Comparison of ENCODE assay signal across 8 cellular contexts in the genomic region with DNA sequence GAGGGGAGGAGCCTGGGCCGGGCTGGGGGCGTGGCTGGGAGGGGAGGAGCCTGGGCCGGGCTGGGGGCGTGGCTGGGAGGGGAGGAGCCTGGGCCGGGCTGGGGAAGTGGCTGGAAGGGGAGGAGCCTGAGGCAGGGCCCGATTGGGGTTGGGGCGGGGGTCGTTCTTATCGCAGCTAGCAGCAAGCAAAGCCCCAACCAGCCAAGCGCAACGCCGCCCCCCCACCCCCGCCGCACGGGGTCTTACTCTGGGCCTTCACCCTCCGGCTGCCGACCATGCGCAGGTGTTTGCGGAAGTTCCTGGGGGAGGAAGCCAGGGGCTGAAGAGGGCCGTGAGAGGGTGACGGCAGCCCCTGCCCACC. TPM values are rescaled to one million over a fixed set of nuclear protein-coding genes. Genes with fewer than 3 reads are reported as not detected.
DNase-seq lines count a peak whose midpoint lies in the region; ATAC-seq, FAIRE-seq and TF ChIP-seq lines count a peak whose summit lies in the region.

No MANE protein-coding gene starts in this region.

- H3K9me3 Mint-ChIP-seq in CD14-positive monocyte = peaks cover 0 to 6% (median 0%) of the 10 kb centered on the region in 7 donors
- H3K9me3 Mint-ChIP-seq in astrocyte (ENCODE audit: unreplicated experiment) = no peaks in the 10 kb centered on the region
- H3K9me3 Mint-ChIP-seq in stimulated activated memory B cell treated with anti-CD40 and anti-IgM and Interleukin-4, amounts not matched to agents 10 μg/mL and 1 μg/mL and 100 μg/mL, for 72 hours = peaks cover 5% of the 10 kb centered on the region

- peak overlapping the region; percentile 82 to 91 for H3K4me3 Mint-ChIP-seq in CD14-positive monocyte
- no peak overlapping the region for H3K4me3 Mint-ChIP-seq in astrocyte (ENCODE audit: unreplicated experiment)
- H3K4me3 Mint-ChIP-seq in stimulated activated memory B cell treated with anti-CD40 and anti-IgM and Interleukin-4, amounts not matched to agents 10 μg/mL and 1 μg/mL and 100 μg/mL, for 72 hours = peak overlapping the region; percentile 80

- H3K9ac ChIP-seq in astrocyte (ENCODE audit: low read length) (no peak overlapping the region), kidney (ENCODE audit: low read length in 2 of 2) (no peak overlapping the region)

- H3K27ac ChIP-seq in astrocyte (ENCODE audit: low read depth, low read length) = no peak overlapping the region
- H3K27ac ChIP-seq in kidney (ENCODE audit: low read depth in 2 of 2, low read length in 2 of 2) = peak overlapping the region in 1 of 2 donors; percentile 47
- no peak overlapping the region for H3K27ac ChIP-seq in A673 (ENCODE audit: low read depth, low read length, poor library complexity, severe bottlenecking)

- no peak for TF ChIP-seq CTCF in CD14-positive monocyte (IDR thresholded peaks at IDR 0.05)
- TF ChIP-seq CTCF in astrocyte (IDR thresholded peaks at IDR 0.05; ENCODE audit: insufficient read depth, low read depth, low read length) = no peak
- TF ChIP-seq CTCF in kidney (IDR thresholded peaks at IDR 0.05; ENCODE audit: borderline replicate concordance, extremely low read depth, insufficient read depth) = no peak
- TF ChIP-seq CTCF in A673 (conservative IDR thresholded peaks at IDR 0.05; ENCODE audit: low read depth, low read length) = no peak

- CTCF ChIA-PET in A673 (lab: Charles Lee) = no interaction called here

- peak overlapping the region; percentile 46 for H3K4me2 ChIP-seq in astrocyte (ENCODE audit: low read length)

- no peaks in the 10 kb centered on the region for H3K27me3 ChIP-seq in astrocyte (ENCODE audit: insufficient read depth, low read length)
- no peaks in the 10 kb centered on the region for H3K27me3 ChIP-seq in A673 (replicated peaks; ENCODE audit: insufficient read depth, low read depth, low read length, poor library complexity)

- FAIRE-seq in astrocyte (lab: Jason Lieb, UNC) = no peak
- no peak for FAIRE-seq in kidney (lab: Jason Lieb, UNC)

- H3K36me3 Mint-ChIP-seq in CD14-positive monocyte = peaks cover 15 to 23% of the 10 kb centered on the region in 2 donors
- peaks cover 3% of the 10 kb centered on the region for H3K36me3 Mint-ChIP-seq in astrocyte (ENCODE audit: low read depth, unreplicated experiment)
- peaks cover 36% of the 10 kb centered on the region for H3K36me3 Mint-ChIP-seq in stimulated activated memory B cell treated with anti-CD40 and anti-IgM and Interleukin-4, amounts not matched to agents 10 μg/mL and 1 μg/mL and 100 μg/mL, for 72 hours

- H3K4me1 ChIP-seq in astrocyte (ENCODE audit: insufficient read depth, low read length) (peaks cover 44% of the 10 kb centered on the region), kidney (ENCODE audit: control insufficient read depth in 1 of 2, insufficient read depth in 1 of 2, low read depth in 1 of 2, low read length in 2 of 2) (peaks cover 7 to 22% of the 10 kb centered on the region in 2 donors), A673 (ENCODE audit: insufficient read depth, low read length, poor library complexity, severe bottlenecking) (peaks cover 13% of the 10 kb centered on the region)

- DNase-seq in CD14-positive monocyte (ENCODE audit: low spot score) = peak; percentile 69
- DNase-seq in HuH-7 (ENCODE audit: low spot score) = peak; percentile 75
- DNase-seq in astrocyte (ENCODE audit: low read depth) = no peak
- DNase-seq in kidney = peak; percentile 92
- DNase-seq in A673 (ENCODE audit: low spot score) = no peak

- H3K36me3 ChIP-seq in astrocyte (ENCODE audit: insufficient read depth, low read length) (peaks cover 3% of the 10 kb centered on the region), kidney (ENCODE audit: control insufficient read depth in 1 of 2, insufficient read depth in 2 of 2, low read length in 2 of 2) (no peaks in the 10 kb centered on the region), A673 (ENCODE audit: insufficient read depth, low read length, poor library complexity, severe bottlenecking) (peaks cover 13% of the 10 kb centered on the region)

- H3K9me3 ChIP-seq in astrocyte (ENCODE audit: insufficient read depth, low read depth, low read length) (no peaks in the 10 kb centered on the region), kidney (ENCODE audit: control insufficient read depth in 1 of 2, low read length in 2 of 2) (no peaks in the 10 kb centered on the region), A673 (ENCODE audit: low read depth, low read length, poor library complexity, severe bottlenecking) (no peaks in the 10 kb centered on the region)

- H3K27me3 Mint-ChIP-seq in CD14-positive monocyte (ENCODE audit: low read depth in 3 of 3) (no peaks in the 10 kb centered on the region), astrocyte (ENCODE audit: low read depth, unreplicated experiment) (no peaks in the 10 kb centered on the region)
- no peaks in the 10 kb centered on the region for H3K27me3 Mint-ChIP-seq in stimulated activated memory B cell treated with anti-CD40 and anti-IgM and Interleukin-4, amounts not matched to agents 10 μg/mL and 1 μg/mL and 100 μg/mL, for 72 hours

- POLR2A ChIA-PET in A673 (lab: Charles Lee; ENCODE audit: low non-redundant PET) = no interaction called here

- intact Hi-C loops in CD14-positive monocyte (cut with micrococcal nuclease) = loop anchor here in 1 of 2 donors (1.0 kb wide), 1 partner anchor 31 kb away; the partner anchor contains the start of genes EXD3 and NOXA1
- intact Hi-C loops in kidney (cut with DNase I) = no loop called here
- intact Hi-C loops in A673 (cut with micrococcal nuclease; ENCODE audit: unreplicated experiment) = no loop called here

- peaks cover 51% of the 10 kb centered on the region for H4K20me1 ChIP-seq in astrocyte (ENCODE audit: insufficient read depth, low read length)

- peaks cover 25% of the 10 kb centered on the region for H3K4me1 Mint-ChIP-seq in CD14-positive monocyte
- H3K4me1 Mint-ChIP-seq in astrocyte (ENCODE audit: low read depth, unreplicated experiment) = peaks cover 10% of the 10 kb centered on the region
- H3K4me1 Mint-ChIP-seq in stimulated activated memory B cell treated with anti-CD40 and anti-IgM and Interleukin-4, amounts not matched to agents 10 μg/mL and 1 μg/mL and 100 μg/mL, for 72 hours = peaks cover 57% of the 10 kb centered on the region

- H2AFZ ChIP-seq in astrocyte (ENCODE audit: low read depth, low read length) = no peak overlapping the region

- H3K4me3 ChIP-seq in astrocyte (ENCODE audit: insufficient read depth, low read depth, low read length) = no peak overlapping the region
- peak overlapping the region; percentile 46 to 50 for H3K4me3 ChIP-seq in kidney (ENCODE audit: low read length in 2 of 2)
- no peak overlapping the region for H3K4me3 ChIP-seq in A673 (ENCODE audit: low read depth, low read length, poor library complexity, severe bottlenecking)

- peak overlapping the region; percentile 83 to 95 (median 87) for H3K27ac Mint-ChIP-seq in CD14-positive monocyte
- no peak overlapping the region for H3K27ac Mint-ChIP-seq in astrocyte (ENCODE audit: unreplicated experiment)
- H3K27ac Mint-ChIP-seq in stimulated activated memory B cell treated with anti-CD40 and anti-IgM and Interleukin-4, amounts not matched to agents 10 μg/mL and 1 μg/mL and 100 μg/mL, for 72 hours = peak overlapping the region; percentile 77

- no TSS peak for BruUV-seq in A673 (replicated peaks; lab: Mats Ljungman, UMichigan)

- no peaks in the 10 kb centered on the region for H3K79me2 ChIP-seq in astrocyte (ENCODE audit: insufficient read depth, low read length)

- peak; percentile 22 for ATAC-seq in stimulated activated memory B cell treated with anti-CD40 and anti-IgM and Interleukin-4, amounts not matched to agents 10 μg/mL and 1 μg/mL and 100 μg/mL, for 72 hours
- ATAC-seq in GM18519 (IDR thresholded peaks at IDR 0.05; ENCODE audit: low FRiP score, unreplicated experiment) = no peak
- no peak for ATAC-seq in HG02938 (IDR thresholded peaks at IDR 0.05; ENCODE audit: unreplicated experiment)

RNA-seq across cellular contexts. Expression of gene NSMF, which starts 5.0 kb away (rescaled TPM):
- polyA plus RNA-seq in CD14-positive monocyte (1 to 10 TPM; 4.6 to 5.3 TPM), kidney (ENCODE audit: insufficient read depth, low read depth, low replicate concordance) (32.7 TPM)
- total RNA-seq in astrocyte (48.8 and 50.5 TPM in 2 replicates), kidney (49.5 TPM), A673 (2021) (52.7 and 54.9 TPM in 2 replicates)

RNA-seq across cellular contexts. Expression of gene ENTPD8, which starts 13.0 kb away (rescaled TPM):
- not detected for polyA plus RNA-seq in CD14-positive monocyte
- total RNA-seq in astrocyte = 0.11 TPM in 1 of 2 replicates, not detected in the other
- total RNA-seq in kidney = 5.2 TPM
- 5.0 TPM for polyA plus RNA-seq in kidney (ENCODE audit: insufficient read depth, low read depth, low replicate concordance)
- total RNA-seq in A673 (2021) = not detected in 2 replicates

RNA-seq across cellular contexts. Expression of gene NOXA1, which starts 30.9 kb away (rescaled TPM):
- polyA plus RNA-seq in CD14-positive monocyte (1 to 10 TPM; 1.3 to 1.6 TPM), kidney (ENCODE audit: insufficient read depth, low read depth, low replicate concordance) (19.1 TPM)
- total RNA-seq in astrocyte (0.50 and 0.84 TPM in 2 replicates), kidney (21.8 TPM), A673 (2021) (0.28 and 0.79 TPM in 2 replicates)

RNA-seq across cellular contexts. Expression of gene EXD3, which starts 31.2 kb away (rescaled TPM):
- polyA plus RNA-seq in CD14-positive monocyte (1 to 10 TPM; 2.0 to 3.0 TPM), kidney (ENCODE audit: insufficient read depth, low read depth, low replicate concordance) (18.9 TPM)
- total RNA-seq in astrocyte (8.5 and 9.4 TPM in 2 replicates), kidney (44.5 TPM), A673 (2021) (6.3 and 9.4 TPM in 2 replicates)

Comparison
In these comparisons a context has a peak if more than half of its experiments do, and no peak if none do; other contexts are left out.
1. DNase-seq: peak in CD14-positive monocyte (single experiment), HuH-7 (single experiment) and kidney (single experiment); none in astrocyte (single experiment) and A673 (single experiment).
2. H3K4me3 ChIP-seq: peak in kidney (2 of 2); none in astrocyte (single experiment) and A673 (single experiment).
3. RNA of gene NOXA1, which starts 30.9 kb away (total RNA-seq): 21.8 TPM in kidney (single experiment); 0.50 to 0.84 TPM in astrocyte and 0.28 to 0.79 TPM in A673; every median in the first group is over 10 times any median in the second.